In genomic region chr7:932651-932975, GRCh38 we compare ENCODE assay signal across 26 cellular contexts. TPM values are rescaled to one million over a fixed set of nuclear protein-coding genes. Genes with fewer than 3 reads are reported as not detected.
"Had no signal": no experiment of that assay in that cellular context is flagged by ENCODE, and none has a peak within 500 bp of the region (broad histone marks: within the 10 kb centered on the region; RNA-seq: fewer than 3 reads in every experiment).

No MANE protein-coding gene starts in this region.

- H3K36me3 ChIP-seq: adrenal gland, esophagus squamous epithelium, right lobe of liver, thoracic aorta had no signal

- H3K4me3 ChIP-seq: adrenal gland, esophagus squamous epithelium, hepatocyte, psoas muscle, right lobe of liver, stomach, thoracic aorta had no signal

- H3K9me3 ChIP-seq: adrenal gland, esophagus squamous epithelium, psoas muscle, right lobe of liver, stomach, thoracic aorta had no signal

- H3K27ac ChIP-seq: adrenal gland, esophagus squamous epithelium, hepatocyte, psoas muscle, right lobe of liver, stomach, thoracic aorta had no signal

- H3K27me3 ChIP-seq: adrenal gland, esophagus squamous epithelium, hepatocyte, right lobe of liver, stomach had no signal

- H3K4me1 ChIP-seq: adrenal gland, psoas muscle, right lobe of liver had no signal

- H3K79me2 ChIP-seq: hepatocyte had no signal

- FAIRE-seq: bronchial epithelial cell, islet of Langerhans, small intestine had no signal

- DNase-seq: activated CD4-positive, alpha-beta T cell treated with anti-CD3 and anti-CD28 coated beads, Interleukin-2, amount 10 ng/mL, durations not matched to agents 24 days and 14 days; activated CD8-positive, alpha-beta T cell treated with anti-CD3 and anti-CD28 coated beads for 36 hours; activated gamma-delta T cell; activated T-cell treated with anti-CD3 and anti-CD28 coated beads, Interleukin-2, amount 50 U/mL, for 4 hours; adrenal gland; effector memory CD8-positive, alpha-beta T cell; esophagus squamous epithelium; naive B cell; small intestine; stimulated activated CD4-positive, alpha-beta T cell treated with anti-CD3 and anti-CD28 coated beads, Interleukin-4, amount 100 ng/mL, for 1 hour; stomach; T1000 had no signal

- H2AFZ ChIP-seq: hepatocyte had no signal

- H3K4me2 ChIP-seq: hepatocyte had no signal

- ATAC-seq: activated CD8-positive, alpha-beta T cell treated with anti-CD3 and anti-CD28 coated beads for 36 hours; activated naive CD4-positive, alpha-beta T cell treated with anti-CD3 and anti-CD28 coated beads, Interleukin-2, amount 50 U/mL, for 72 hours; activated T-cell treated with anti-CD3 and anti-CD28 coated beads, Interleukin-2, amount 50 U/mL, for 4 hours; effector memory CD8-positive, alpha-beta T cell; left lobe of liver; psoas muscle; right lobe of liver had no signal

RNA-seq across cellular contexts. Expression of gene CYP2W1, which starts 50.4 kb away (rescaled TPM):
- total RNA-seq: activated CD4-positive, alpha-beta T cell treated with anti-CD3 and anti-CD28 coated beads, Interleukin-2, amount 10 ng/mL, durations not matched to agents 24 days and 14 days; activated CD8-positive, alpha-beta T cell treated with anti-CD3 and anti-CD28 coated beads for 36 hours; activated naive CD4-positive, alpha-beta T cell treated with anti-CD3 and anti-CD28 coated beads, Interleukin-2, amount 50 U/mL, for 72 hours; activated T-cell treated with anti-CD3 and anti-CD28 coated beads, Interleukin-2, amount 50 U/mL, for 4 hours; bronchial epithelial cell; cerebellum; dermis microvascular lymphatic vessel endothelial cell; mononuclear cell; neural crest cell; osteocyte; psoas muscle; right lobe of liver; T-helper 1 cell treated with Interleukin-12 subunit alpha and Interleukin-12 subunit beta and Interleukin-4 antibody, amounts not matched to agents 30 ng/mL and 1 ng/mL, for 36 hours; thoracic aorta had no signal
- polyA plus RNA-seq: psoas muscle had no signal
